Comparison of ENCODE assay signal across 16 cellular contexts in the genomic region with DNA sequence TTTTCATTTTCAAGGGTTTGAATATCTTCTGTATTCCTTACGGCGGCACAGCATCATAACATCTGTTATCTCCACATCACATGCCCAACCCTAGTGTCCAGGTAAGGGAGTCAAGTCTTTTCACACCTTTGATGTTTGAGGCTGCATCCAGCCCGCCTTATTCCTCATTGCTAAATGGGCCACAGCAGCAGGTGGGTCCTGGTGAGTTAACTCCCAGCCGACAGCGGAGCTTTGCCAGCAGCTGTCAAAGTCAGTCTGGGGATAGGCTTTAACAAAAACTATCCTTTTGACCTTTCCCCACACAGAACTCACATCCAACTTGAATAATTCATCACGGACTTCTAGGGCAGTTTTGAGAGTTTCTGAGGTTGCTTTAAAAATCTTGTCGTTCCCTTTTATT.
DNase-seq lines count a peak whose midpoint lies in the region; ATAC-seq, FAIRE-seq and TF ChIP-seq lines count a peak whose summit lies in the region.
"Had no signal": no experiment of that assay in that cellular context is flagged by ENCODE, and none has a peak within 500 bp of the region (broad histone marks: within the 10 kb centered on the region; RNA-seq: fewer than 3 reads in every experiment).

No MANE protein-coding gene starts in this region.

- H3F3A ChIP-seq in SK-N-SH (replicated peaks; ENCODE audit: insufficient read depth), result no peaks in the 10 kb centered on the region

- H2AFZ ChIP-seq in SK-N-SH (ENCODE audit: low read depth) (no peak overlapping the region), astrocyte (ENCODE audit: low read depth, low read length) (no peak overlapping the region)

- no peaks in the 10 kb centered on the region for H3K9me3 Mint-ChIP-seq in astrocyte (ENCODE audit: unreplicated experiment)
- no peaks in the 10 kb centered on the region for H3K9me3 Mint-ChIP-seq in activated T-helper 2 cell treated with anti-CD3 and anti-CD28 coated beads, Interferon-gamma antibody, Interleukin-2, Interleukin-4, amounts not matched to agents 10 μg/mL and 5 μg/mL and 100 μg/mL, durations not matched to agents 14 hours and 24 hours and 36 hours

- TF ChIP-seq EP300 in SK-N-SH (IDR thresholded peaks at IDR 0.05; ENCODE audit: borderline replicate concordance in 1 of 2, low read depth in 1 of 2, low read length in 1 of 2), result no peak

- no peak overlapping the region for H3K56ac ChIP-seq in mesendoderm (ENCODE audit: low read length)

- no peak overlapping the region for H3K27ac Mint-ChIP-seq in astrocyte (ENCODE audit: unreplicated experiment)
- no peak overlapping the region for H3K27ac Mint-ChIP-seq in activated T-helper 2 cell treated with anti-CD3 and anti-CD28 coated beads, Interferon-gamma antibody, Interleukin-2, Interleukin-4, amounts not matched to agents 10 μg/mL and 5 μg/mL and 100 μg/mL, durations not matched to agents 14 hours and 24 hours and 36 hours
- H3K27ac Mint-ChIP-seq: B cell; CD4-positive, alpha-beta memory T cell had no signal

- H3K4me3 ChIP-seq in SK-N-SH (ENCODE audit: low read depth in 2 of 2, low read length in 1 of 2) (no peak overlapping the region), astrocyte (ENCODE audit: insufficient read depth, low read depth, low read length) (no peak overlapping the region), mesendoderm (ENCODE audit: low read length) (no peak overlapping the region)

- no peak overlapping the region for H4K5ac ChIP-seq in mesendoderm (ENCODE audit: low read length)

- H3K4ac ChIP-seq in mesendoderm (ENCODE audit: low read depth, low read length), result no peak overlapping the region

- H3K9me3 ChIP-seq in SK-N-SH (no peaks in the 10 kb centered on the region), astrocyte (ENCODE audit: insufficient read depth, low read depth, low read length) (no peaks in the 10 kb centered on the region)

- no peak overlapping the region for H3K18ac ChIP-seq in mesendoderm (ENCODE audit: low read length)

- DNase-seq in SK-N-SH (no peak), astrocyte (ENCODE audit: low read depth) (peak; percentile 18), mesendoderm (no peak), NCI-H128 (lab: John Stamatoyannopoulos, UW; ENCODE audit: unreplicated experiment) (no peak), NCI-H1417 (lab: John Stamatoyannopoulos, UW) (no peak)
- no peak for DNase-seq in activated T-helper 2 cell treated with anti-CD3 and anti-CD28 coated beads, Interferon-gamma antibody, Interleukin-2, Interleukin-4, amounts not matched to agents 10 μg/mL and 5 μg/mL and 100 μg/mL, durations not matched to agents 14 hours and 24 hours and 36 hours (ENCODE audit: low spot score)
- DNase-seq: C1 segment of cervical spinal cord; CD4-positive, alpha-beta memory T cell; DND-41; GDM1; HCEC 1CT had no signal

- H2BK5ac ChIP-seq in mesendoderm (ENCODE audit: low read length), result no peak overlapping the region

- H3K27me3 ChIP-seq in SK-N-SH (ENCODE audit: insufficient read depth) (no peaks in the 10 kb centered on the region), astrocyte (ENCODE audit: insufficient read depth, low read length) (no peaks in the 10 kb centered on the region), mesendoderm (ENCODE audit: insufficient read depth, low read length, poor library complexity) (no peaks in the 10 kb centered on the region)

- H3K27me3 Mint-ChIP-seq in astrocyte (ENCODE audit: low read depth, unreplicated experiment), result peaks cover 5% of the 10 kb centered on the region
- H3K27me3 Mint-ChIP-seq in activated T-helper 2 cell treated with anti-CD3 and anti-CD28 coated beads, Interferon-gamma antibody, Interleukin-2, Interleukin-4, amounts not matched to agents 10 μg/mL and 5 μg/mL and 100 μg/mL, durations not matched to agents 14 hours and 24 hours and 36 hours (ENCODE audit: low read depth), result peaks cover 44% of the 10 kb centered on the region
- H3K27me3 Mint-ChIP-seq: B cell had no signal

- H3K79me1 ChIP-seq in mesendoderm (ENCODE audit: low read length), result no peaks in the 10 kb centered on the region

- H3K27ac ChIP-seq in SK-N-SH (ENCODE audit: low read depth in 2 of 2, low read length in 1 of 2) (no peak overlapping the region), astrocyte (ENCODE audit: low read depth, low read length) (no peak overlapping the region), mesendoderm (ENCODE audit: low read depth, low read length) (no peak overlapping the region)

- H4K20me1 ChIP-seq in SK-N-SH (ENCODE audit: insufficient read depth) (no peaks in the 10 kb centered on the region), astrocyte (ENCODE audit: insufficient read depth, low read length) (no peaks in the 10 kb centered on the region)

- H3K4me2 ChIP-seq in SK-N-SH (no peak overlapping the region), astrocyte (ENCODE audit: low read length) (no peak overlapping the region), mesendoderm (ENCODE audit: low read length) (no peak overlapping the region)

- H3K79me2 ChIP-seq in SK-N-SH (ENCODE audit: insufficient read depth) (no peaks in the 10 kb centered on the region), astrocyte (ENCODE audit: insufficient read depth, low read length) (no peaks in the 10 kb centered on the region), mesendoderm (ENCODE audit: control insufficient read depth, insufficient read depth, low read length) (no peaks in the 10 kb centered on the region)

- H3K36me3 Mint-ChIP-seq in astrocyte (ENCODE audit: low read depth, unreplicated experiment), result no peaks in the 10 kb centered on the region
- H3K36me3 Mint-ChIP-seq in activated T-helper 2 cell treated with anti-CD3 and anti-CD28 coated beads, Interferon-gamma antibody, Interleukin-2, Interleukin-4, amounts not matched to agents 10 μg/mL and 5 μg/mL and 100 μg/mL, durations not matched to agents 14 hours and 24 hours and 36 hours (ENCODE audit: low read depth), result no peaks in the 10 kb centered on the region
- H3K36me3 Mint-ChIP-seq: CD4-positive, alpha-beta memory T cell had no signal

- H3K36me3 ChIP-seq in SK-N-SH (replicated peaks in 1 of 2; ENCODE audit: control insufficient read depth in 1 of 2, insufficient read depth in 2 of 2, low read length in 1 of 2), result no peaks in the 10 kb centered on the region
- no peaks in the 10 kb centered on the region for H3K36me3 ChIP-seq in astrocyte (ENCODE audit: insufficient read depth, low read length)
- no peaks in the 10 kb centered on the region for H3K36me3 ChIP-seq in mesendoderm (ENCODE audit: control insufficient read depth, insufficient read depth, low read length)

- no peaks in the 10 kb centered on the region for H3K4me1 ChIP-seq in SK-N-SH (ENCODE audit: control insufficient read depth in 1 of 2, insufficient read depth in 2 of 2, low read depth in 1 of 2, low read length in 1 of 2)
- H3K4me1 ChIP-seq in astrocyte (ENCODE audit: insufficient read depth, low read length), result no peaks in the 10 kb centered on the region
- H3K4me1 ChIP-seq in mesendoderm (ENCODE audit: control insufficient read depth, low read depth, low read length), result no peaks in the 10 kb centered on the region

- H2BK15ac ChIP-seq in mesendoderm (replicated peaks; ENCODE audit: low read depth), result no peak overlapping the region

- H3K9me2 ChIP-seq in SK-N-SH, result no peaks in the 10 kb centered on the region

- H4K8ac ChIP-seq in mesendoderm (ENCODE audit: low read depth, low read length), result peak overlapping the region; percentile 66

- no peak overlapping the region for H3K4me3 Mint-ChIP-seq in astrocyte (ENCODE audit: unreplicated experiment)
- no peak overlapping the region for H3K4me3 Mint-ChIP-seq in activated T-helper 2 cell treated with anti-CD3 and anti-CD28 coated beads, Interferon-gamma antibody, Interleukin-2, Interleukin-4, amounts not matched to agents 10 μg/mL and 5 μg/mL and 100 μg/mL, durations not matched to agents 14 hours and 24 hours and 36 hours (ENCODE audit: low read depth)
- H3K4me3 Mint-ChIP-seq: B cell; CD4-positive, alpha-beta memory T cell had no signal

- H3K9ac ChIP-seq in SK-N-SH (no peak overlapping the region), astrocyte (ENCODE audit: low read length) (no peak overlapping the region), mesendoderm (ENCODE audit: low read length) (no peak overlapping the region)

- CTCF ChIA-PET in SK-N-SH (lab: Yijun Ruan, JAX), result no interaction called here

- no peak overlapping the region for H2BK120ac ChIP-seq in mesendoderm (ENCODE audit: low read depth, low read length)

- intact Hi-C loops in activated T-helper 2 cell treated with anti-CD3 and anti-CD28 coated beads, Interferon-gamma antibody, Interleukin-2, Interleukin-4, amounts not matched to agents 10 μg/mL and 5 μg/mL and 100 μg/mL, durations not matched to agents 14 hours and 24 hours and 36 hours (cut with micrococcal nuclease), result no loop called here

- H3K23ac ChIP-seq in mesendoderm (ENCODE audit: low read length), result no peak overlapping the region

- no peaks in the 10 kb centered on the region for H3K4me1 Mint-ChIP-seq in astrocyte (ENCODE audit: low read depth, unreplicated experiment)
- peaks cover 18% of the 10 kb centered on the region for H3K4me1 Mint-ChIP-seq in activated T-helper 2 cell treated with anti-CD3 and anti-CD28 coated beads, Interferon-gamma antibody, Interleukin-2, Interleukin-4, amounts not matched to agents 10 μg/mL and 5 μg/mL and 100 μg/mL, durations not matched to agents 14 hours and 24 hours and 36 hours (ENCODE audit: low read depth)

- 94% methylated on average over 7 of the region's 7 CpGs for WGBS in SK-N-SH (ENCODE audit: low lambda C conversion rate)
- no CpG with 5 or more reads among the region's 7 CpGs for WGBS in mesendoderm (ENCODE audit: extremely low coverage, insufficient coverage, low lambda C conversion rate)

- no peak for ATAC-seq in SK-N-SH treated with all-trans-retinoic acid at 6 μM for 48 hours

- no peak for FAIRE-seq in astrocyte (lab: Jason Lieb, UNC)
- FAIRE-seq: A204.1, GM12892, GM19239 had no signal

- POLR2A ChIA-PET in SK-N-SH (lab: Yijun Ruan, JAX), result no interaction called here

- TF ChIP-seq RAD21 in SK-N-SH (IDR thresholded peaks at IDR 0.05; ENCODE audit: low read length), result no peak

- H2AK5ac ChIP-seq in mesendoderm (ENCODE audit: low read length), result no peak overlapping the region

- no peak for TF ChIP-seq CTCF in SK-N-SH (IDR thresholded peaks at IDR 0.05)
- no peak for TF ChIP-seq CTCF in astrocyte (IDR thresholded peaks at IDR 0.05; ENCODE audit: insufficient read depth, low read depth, low read length)

TF ChIP-seq in SK-N-SH treated with all-trans-retinoic acid at 6 μM for 48 hours, 23 proteins besides CTCF, POLR2A, EP300 and RAD21:
- TF ChIP-seq ISL1 (CRISPR knock-in tag; IDR thresholded peaks at IDR 0.05) (0 out of 2 replicates have a peak, but pooled peaks have one; percentile 4), PPARA (CRISPR knock-in tag; IDR thresholded peaks at IDR 0.05; ENCODE audit: borderline replicate concordance) (no peak)

TF ChIP-seq in SK-N-SH, 30 proteins besides CTCF, POLR2A, EP300 and RAD21 (continues in another document):
- TF ChIP-seq RCOR1 (IDR thresholded peaks at IDR 0.05; ENCODE audit: low read length) (no peak), RFX5 (IDR thresholded peaks at IDR 0.05; ENCODE audit: low read length) (no peak), TAF1 (IDR thresholded peaks at IDR 0.05; ENCODE audit: borderline replicate concordance, low read depth, low read length) (no peak), NRF1 (IDR thresholded peaks at IDR 0.05; ENCODE audit: low read depth, low read length) (no peak)
